In genomic region chr5:80977764-80978163, GRCh38 we compare ENCODE assay signal across 23 cellular contexts. TPM values are rescaled to one million over a fixed set of nuclear protein-coding genes. Genes with fewer than 3 reads are reported as not detected.
DNase-seq lines count a peak whose midpoint lies in the region; ATAC-seq, FAIRE-seq and TF ChIP-seq lines count a peak whose summit lies in the region.
"Had no signal": no experiment of that assay in that cellular context is flagged by ENCODE, and none has a peak within 500 bp of the region (broad histone marks: within the 10 kb centered on the region; RNA-seq: fewer than 3 reads in every experiment).

No MANE protein-coding gene starts in this region.

- H3K4me1 Mint-ChIP-seq in astrocyte (ENCODE audit: low read depth, unreplicated experiment) = peaks cover 3% of the 10 kb centered on the region

- H3K4me3 ChIP-seq in left ventricle myocardium inferior (no peak overlapping the region), right cardiac atrium (ENCODE audit: low read length) (no peak overlapping the region), astrocyte (ENCODE audit: insufficient read depth, low read depth, low read length) (no peak overlapping the region), psoas muscle (no peak overlapping the region)
- H3K4me3 ChIP-seq: GM12878 had no signal

- 67% methylated on average over 1 of the region's 1 CpG for WGBS in right cardiac atrium
- WGBS in psoas muscle, 3 donors = 60 to 74% (median 60%) methylated on average over 1 of the region's 1 CpG

- H3K79me2 ChIP-seq in astrocyte (ENCODE audit: insufficient read depth, low read length) = no peaks in the 10 kb centered on the region

- no peak overlapping the region for H2AFZ ChIP-seq in astrocyte (ENCODE audit: low read depth, low read length)

- intact Hi-C loops in left ventricle myocardium inferior (cut with micrococcal nuclease) = no loop called here
- intact Hi-C loops in right cardiac atrium (cut with DNase I) = no loop called here
- intact Hi-C loops in psoas muscle (cut with DNase I) = no loop called here

- TF ChIP-seq CTCF in left ventricle myocardium inferior (IDR thresholded peaks at IDR 0.05; ENCODE audit: borderline replicate concordance) = no peak
- TF ChIP-seq CTCF in astrocyte (IDR thresholded peaks at IDR 0.05; ENCODE audit: insufficient read depth, low read depth, low read length) = no peak
- no peak for TF ChIP-seq CTCF in psoas muscle (IDR thresholded peaks at IDR 0.05)

- DNase-seq in left ventricle myocardium inferior (no peak), right cardiac atrium (no peak), astrocyte (ENCODE audit: low read depth) (peak; percentile 51), psoas muscle (no peak), HuH-7 (ENCODE audit: low spot score) (no peak)
- DNase-seq: BE2C; Caco-2; CD4-positive, CD25-positive, alpha-beta regulatory T cell; H9; Kasumi-1; MM.1S; NCI-H1092 treated with DMSO at 0.1 percent for 48 hours; NCI-H146; NCI-H2081; NCI-H2171 treated with DMSO at 0.1 percent for 48 hours; NCI-H446 treated with DMSO at 0.1 percent for 48 hours had no signal

- no peak overlapping the region for H3K4me2 ChIP-seq in astrocyte (ENCODE audit: low read length)

- ATAC-seq in right cardiac atrium = no peak
- ATAC-seq in psoas muscle = no peak
- ATAC-seq in HG02642 (IDR thresholded peaks at IDR 0.05; ENCODE audit: poor library complexity, unreplicated experiment) = no peak
- no peak for ATAC-seq in HG03460 (IDR thresholded peaks at IDR 0.05; ENCODE audit: unreplicated experiment)
- ATAC-seq: GM12878, Panc1 had no signal

- H3K36me3 ChIP-seq in left ventricle myocardium inferior (no peaks in the 10 kb centered on the region), astrocyte (ENCODE audit: insufficient read depth, low read length) (no peaks in the 10 kb centered on the region), psoas muscle (ENCODE audit: insufficient read depth in 1 of 2, low read depth in 1 of 2) (no peaks in the 10 kb centered on the region)
- H3K36me3 ChIP-seq: BE2C had no signal

- H3K27me3 Mint-ChIP-seq in astrocyte (ENCODE audit: low read depth, unreplicated experiment) = no peaks in the 10 kb centered on the region

- H3K27me3 ChIP-seq in left ventricle myocardium inferior (ENCODE audit: low read depth) (no peaks in the 10 kb centered on the region), right cardiac atrium (ENCODE audit: control insufficient read depth, insufficient read depth) (no peaks in the 10 kb centered on the region), astrocyte (ENCODE audit: insufficient read depth, low read length) (no peaks in the 10 kb centered on the region), psoas muscle (ENCODE audit: insufficient read depth in 3 of 3, low read length in 2 of 3) (no peaks in the 10 kb centered on the region)
- H3K27me3 ChIP-seq: BE2C had no signal

- H3K9ac ChIP-seq in astrocyte (ENCODE audit: low read length) = no peak overlapping the region

- no peaks in the 10 kb centered on the region for H3K9me3 Mint-ChIP-seq in astrocyte (ENCODE audit: unreplicated experiment)
- H3K9me3 Mint-ChIP-seq: H9, IgD-negative memory B cell had no signal

- no peak overlapping the region for H3K27ac Mint-ChIP-seq in astrocyte (ENCODE audit: unreplicated experiment)
- H3K27ac Mint-ChIP-seq: H9, IgD-negative memory B cell had no signal

- H3K9me3 ChIP-seq in left ventricle myocardium inferior (replicated peaks) (no peaks in the 10 kb centered on the region), right cardiac atrium (ENCODE audit: control insufficient read depth, low read length) (no peaks in the 10 kb centered on the region), astrocyte (ENCODE audit: insufficient read depth, low read depth, low read length) (no peaks in the 10 kb centered on the region), psoas muscle (no peaks in the 10 kb centered on the region)
- H3K9me3 ChIP-seq: BE2C, Caco-2 had no signal

- H3K4me1 ChIP-seq in left ventricle myocardium inferior (peaks cover 43% of the 10 kb centered on the region), right cardiac atrium (ENCODE audit: control insufficient read depth, insufficient read depth, low read length) (peaks cover 7% of the 10 kb centered on the region), astrocyte (ENCODE audit: insufficient read depth, low read length) (no peaks in the 10 kb centered on the region), psoas muscle (no peaks in the 10 kb centered on the region)
- H3K4me1 ChIP-seq: BE2C, Caco-2 had no signal

- peaks cover 2% of the 10 kb centered on the region for H3K36me3 Mint-ChIP-seq in astrocyte (ENCODE audit: low read depth, unreplicated experiment)
- H3K36me3 Mint-ChIP-seq: CD4-positive, CD25-positive, alpha-beta regulatory T cell had no signal

- H3K27ac ChIP-seq in left ventricle myocardium inferior (replicated peaks) (peak overlapping the region; percentile 78), right cardiac atrium (ENCODE audit: low read length) (no peak overlapping the region), astrocyte (ENCODE audit: low read depth, low read length) (no peak overlapping the region), psoas muscle (peak overlapping the region; percentile 6)
- H3K27ac ChIP-seq: HL-60 had no signal

- no peak overlapping the region for H3K4me3 Mint-ChIP-seq in astrocyte (ENCODE audit: unreplicated experiment)
- H3K4me3 Mint-ChIP-seq: CD4-positive, CD25-positive, alpha-beta regulatory T cell; H9; IgD-negative memory B cell had no signal

- no peak for FAIRE-seq in astrocyte (lab: Jason Lieb, UNC)
- FAIRE-seq: A204.1, GM12878 had no signal

- peaks cover 6% of the 10 kb centered on the region for H4K20me1 ChIP-seq in astrocyte (ENCODE audit: insufficient read depth, low read length)

RNA-seq across cellular contexts. Expression of gene RASGRF2, which starts 17.6 kb away (rescaled TPM):
- total RNA-seq in left ventricle myocardium inferior (4.8 TPM), right cardiac atrium (1 to 10 TPM; 3.0 to 5.0 (median 4.3) TPM), astrocyte (8.0 and 8.5 TPM in 2 replicates), psoas muscle (1 to 10 TPM; 2.8 to 6.2 (median 5.3) TPM)
- polyA plus RNA-seq in right cardiac atrium (2.7 TPM), psoas muscle (1 to 10 TPM; 2.0 to 3.2 (median 2.2) TPM)

Comparison
In these comparisons a context has a peak if more than half of its experiments do, and no peak if none do; other contexts are left out.
1. H3K27ac ChIP-seq: peak in left ventricle myocardium inferior (single experiment) and psoas muscle (single experiment); none in right cardiac atrium (single experiment) and astrocyte (single experiment).